In the genomic region with DNA sequence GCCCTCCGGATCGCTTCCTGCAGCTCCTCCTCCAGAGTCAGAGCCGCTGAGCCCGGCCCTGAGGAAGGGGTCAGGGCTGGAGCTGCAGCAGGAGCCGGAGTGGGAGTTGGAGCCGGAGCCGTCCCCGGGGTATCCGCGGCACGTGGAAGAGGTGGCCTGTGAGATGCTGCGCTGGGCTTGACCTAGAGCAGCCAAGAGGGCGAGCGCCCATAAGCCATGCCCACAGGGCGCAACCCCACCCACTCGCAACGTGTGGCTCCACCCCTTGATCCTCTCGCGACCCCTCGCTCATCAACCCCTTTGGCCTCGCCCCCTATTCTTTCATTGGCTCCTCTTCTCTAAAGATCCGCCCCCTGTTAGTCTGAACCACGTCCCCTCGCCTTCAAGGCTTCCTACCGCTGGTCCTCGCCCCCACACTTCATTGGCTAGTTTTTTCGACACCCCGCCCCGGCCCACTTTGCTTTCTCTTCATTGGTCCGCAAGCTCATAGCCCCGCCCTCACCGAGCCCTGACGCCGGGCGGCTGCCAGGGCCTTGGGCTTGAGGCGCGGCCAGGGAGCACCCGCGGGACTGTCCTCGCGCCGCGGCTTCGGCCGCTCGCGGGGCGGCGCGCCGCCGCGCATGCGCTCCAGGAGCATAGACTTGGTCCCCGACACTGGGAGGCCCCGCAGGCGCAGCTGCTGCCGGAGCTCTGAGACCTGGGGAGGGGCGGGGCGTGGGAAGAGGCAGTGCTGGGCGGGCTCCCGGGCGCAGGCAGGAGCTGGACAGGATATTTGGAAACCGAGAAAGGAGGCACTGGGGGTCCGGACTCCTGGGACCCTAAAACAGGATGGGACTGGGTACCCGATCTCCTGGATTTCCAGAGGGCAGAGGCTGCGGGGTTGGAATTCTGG, we compare ENCODE assay signal across 8 cellular contexts. TPM values are rescaled to one million over a fixed set of nuclear protein-coding genes. Genes with fewer than 3 reads are reported as not detected.
DNase-seq lines count a peak whose midpoint lies in the region; ATAC-seq and TF ChIP-seq lines count a peak whose summit lies in the region.

No MANE protein-coding gene starts in this region.

- TF ChIP-seq POLR2A in spleen (IDR thresholded peaks at IDR 0.05): no peak

- peaks cover 25% of the 10 kb centered on the region for H3K4me1 Mint-ChIP-seq in activated B cell treated with CpG ODN at 0.5 μM for 24 hours

- H3K36me3 Mint-ChIP-seq in activated B cell treated with CpG ODN at 0.5 μM for 24 hours (ENCODE audit: low read depth): no peaks in the 10 kb centered on the region

- no peaks in the 10 kb centered on the region for H3K27me3 ChIP-seq in AG04450 (ENCODE audit: control insufficient read depth, insufficient read depth, low read length)
- no peaks in the 10 kb centered on the region for H3K27me3 ChIP-seq in spleen (replicated peaks in 1 of 7)

- peak overlapping the region; percentile 81 for H3K4me3 Mint-ChIP-seq in activated B cell treated with CpG ODN at 0.5 μM for 24 hours

- H3K27ac ChIP-seq in AG04450 (ENCODE audit: low read depth, low read length) (peak overlapping the region; percentile 40), spleen (peak overlapping the region; percentile 55 to 88 (median 86))

- TF ChIP-seq CTCF in AG04450 (IDR thresholded peaks at IDR 0.05; ENCODE audit: low read depth, low read length) (no peak), activated B cell treated with CpG ODN at 0.5 μM for 24 hours (IDR thresholded peaks at IDR 0.05) (no peak), spleen (IDR thresholded peaks at IDR 0.05 in 8 of 11, conservative IDR thresholded peaks at IDR 0.05 in 3 of 11) (peak in 3 of 11 experiments; percentile 5 to 39 (median 17))

- POLR2A ChIA-PET in AG04450 (lab: Yijun Ruan, JAX) (interaction anchor here (0.6 to 1.5 kb wide), 3 partner anchors 11 to 95 kb away, joined by 3 to 5 read pairs (median 4); a partner anchor contains a TSS), activated B cell treated with CpG ODN at 0.5 μM for 24 hours (lab: Charles Lee) (interaction anchor here (0.5 to 2.2 kb wide), 8 partner anchors 11 to 756 kb away, joined by 3 to 13 read pairs (median 5); a partner anchor contains a TSS)

- intact Hi-C loops in activated B cell treated with CpG ODN at 0.5 μM for 24 hours (cut with micrococcal nuclease) (loop anchor here (1.0 to 5.0 kb wide), 8 partner anchors 11 to 928 kb away; a partner anchor contains a TSS), spleen (cut with DNase I; ENCODE audit: low total_unique reads) (no loop called here)

- H3K9me3 ChIP-seq in AG04450 (ENCODE audit: control insufficient read depth, insufficient read depth, low read length): peaks cover 5% of the 10 kb centered on the region
- H3K9me3 ChIP-seq in spleen: peaks cover 0 to 5% (median 0%) of the 10 kb centered on the region in 8 donors

- H3K27me3 Mint-ChIP-seq in activated B cell treated with CpG ODN at 0.5 μM for 24 hours: no peaks in the 10 kb centered on the region

- no peaks in the 10 kb centered on the region for H3K9me3 Mint-ChIP-seq in activated B cell treated with CpG ODN at 0.5 μM for 24 hours

- no peaks in the 10 kb centered on the region for H3K36me3 ChIP-seq in spleen

- peak; percentile 90 for ATAC-seq in GM18907 (IDR thresholded peaks at IDR 0.05; ENCODE audit: unreplicated experiment)
- peak; percentile 85 for ATAC-seq in HG03139 (IDR thresholded peaks at IDR 0.05; ENCODE audit: unreplicated experiment)
- ATAC-seq in activated B cell treated with CpG ODN at 0.5 μM for 24 hours (ENCODE audit: low read depth): peak; percentile 91

- peak overlapping the region; percentile 82 for H3K4me3 ChIP-seq in AG04450 (ENCODE audit: low read depth, low read length)
- H3K4me3 ChIP-seq in spleen: peak overlapping the region; percentile 45 to 78 (median 66)

- peaks cover 16 to 62% (median 39%) of the 10 kb centered on the region in 6 donors for H3K4me1 ChIP-seq in spleen

- peak overlapping the region; percentile 77 for H3K27ac Mint-ChIP-seq in activated B cell treated with CpG ODN at 0.5 μM for 24 hours

- CTCF ChIA-PET in AG04450 (lab: Charles Lee): interaction anchor here (1.4 to 2.1 kb wide), 2 partner anchors 14 to 38 kb away, joined by 4 to 7 read pairs; no protein-coding TSS in a partner anchor
- CTCF ChIA-PET in activated B cell treated with CpG ODN at 0.5 μM for 24 hours (lab: Charles Lee): no interaction called here

- DNase-seq in AG04450 (ENCODE audit: low read depth, low spot score): peak; percentile 99
- DNase-seq in NCI-H2227 treated with DMSO at 0.1 percent for 48 hours (lab: John Stamatoyannopoulos, UW): peak; percentile 98
- peak; percentile 94 for DNase-seq in activated B cell treated with CpG ODN at 0.5 μM for 24 hours
- peak; percentile 96 for DNase-seq in central memory CD4-positive, alpha-beta T cell
- peak; percentile 100 for DNase-seq in iris pigment epithelial cell (ENCODE audit: low read depth)
- peak; percentile 97 for DNase-seq in spleen

- 0 to 1% (median 1%) methylated on average over 30 to 67 of the region's 67 CpGs for WGBS in spleen, 5 donors

RNA-seq across cellular contexts. Expression of a gene that starts 5.4 kb away (rescaled TPM):
- polyA plus RNA-seq in AG04450 (2011; rRNA removed) (0.58 and 0.68 TPM in 2 replicates), spleen (10 to 100 TPM in 1 of 3 donors, 1 to 10 TPM in 1, under 1 TPM in 1; 0.93 to 10.7 (median 3.6) TPM)
- 1.1 TPM in 2 replicates for polyA minus RNA-seq in AG04450 (2011; rRNA and poly(A)+ RNA removed)
- total RNA-seq in activated B cell treated with CpG ODN at 0.5 μM for 24 hours (0.37 and 0.78 TPM in 2 replicates), spleen (10 to 100 TPM in 1 of 7 donors, 1 to 10 TPM in 6; 3.1 to 10.3 (median 4.0) TPM)

RNA-seq across cellular contexts. Expression of a gene that starts 18.3 kb away (rescaled TPM):
- polyA plus RNA-seq in AG04450 (2011; rRNA removed) (not detected in 2 replicates), spleen (1 to 10 TPM in 1 of 3 donors, under 1 TPM in 1, not detected in 1; 0.22 to 1.2 TPM)
- not detected in 2 replicates for polyA minus RNA-seq in AG04450 (2011; rRNA and poly(A)+ RNA removed)
- total RNA-seq in activated B cell treated with CpG ODN at 0.5 μM for 24 hours (not detected in 2 replicates), spleen (under 1 TPM in 3 of 7 donors, not detected in 4; 0.17 to 0.65 (median 0.38) TPM)

RNA-seq across cellular contexts. Expression of a gene that starts 26.3 kb away (rescaled TPM):
- 0.32 and 0.61 TPM in 2 replicates for polyA plus RNA-seq in AG04450 (2011; rRNA removed)
- polyA minus RNA-seq in AG04450 (2011; rRNA and poly(A)+ RNA removed): 0.17 and 0.37 TPM in 2 replicates
- 0.07 and 0.12 TPM in 2 replicates for total RNA-seq in activated B cell treated with CpG ODN at 0.5 μM for 24 hours
- 10 to 100 TPM; 30.3 to 78.1 (median 39.8) TPM for total RNA-seq in spleen
- 10 to 100 TPM; 15.1 to 62.8 (median 42.1) TPM for polyA plus RNA-seq in spleen

RNA-seq across cellular contexts. Expression of a gene that starts 32.6 kb away (rescaled TPM):
- not detected in 2 replicates for polyA plus RNA-seq in AG04450 (2011; rRNA removed)
- not detected in 2 replicates for polyA minus RNA-seq in AG04450 (2011; rRNA and poly(A)+ RNA removed)
- total RNA-seq in activated B cell treated with CpG ODN at 0.5 μM for 24 hours: not detected in 2 replicates
- total RNA-seq in spleen: 1 to 10 TPM in 5 of 7 donors, under 1 TPM in 1, not detected in 1; 0.84 to 5.3 (median 1.8) TPM
- polyA plus RNA-seq in spleen: 1 to 10 TPM in 1 of 3 donors, under 1 TPM in 2; 0.26 to 1.0 (median 0.50) TPM

RNA-seq across cellular contexts. Expression of a gene that starts 38.3 kb away (rescaled TPM):
- polyA plus RNA-seq in AG04450 (2011; rRNA removed) (0.02 and 0.07 TPM in 2 replicates), spleen (1 to 10 TPM; 1.0 to 6.5 (median 2.7) TPM)
- 0.05 TPM in 1 of 2 replicates, not detected in the other for polyA minus RNA-seq in AG04450 (2011; rRNA and poly(A)+ RNA removed)
- total RNA-seq in activated B cell treated with CpG ODN at 0.5 μM for 24 hours (not detected in 2 replicates), spleen (10 to 100 TPM in 4 of 7 donors, 1 to 10 TPM in 3; 5.6 to 22.9 (median 10.0) TPM)

Comparison
In these comparisons a context has a peak if more than half of its experiments do, and no peak if none do; other contexts are left out.
1. Peak in every context shown above with its lines: DNase-seq, ATAC-seq, H3K4me3 ChIP-seq and H3K27ac ChIP-seq.
2. RNA of a gene that starts 26.3 kb away (total RNA-seq): 30.3 to 78.1 TPM in spleen; 0.07 to 0.12 TPM in activated B cell treated with CpG ODN at 0.5 μM for 24 hours; every median in the first group is over 10 times any median in the second.